Comparison of ENCODE assay signal across 30 cellular contexts in genomic region chr21:18517905-18518566, GRCh38.
"Had no signal": no experiment of that assay in that cellular context is flagged by ENCODE, and none has a peak within 500 bp of the region (broad histone marks: within the 10 kb centered on the region; RNA-seq: fewer than 3 reads in every experiment).

No MANE protein-coding gene starts in this region.

- DNase-seq: activated CD4-positive, alpha-beta T cell treated with anti-CD3 and anti-CD28 coated beads for 48 hours; activated CD4-positive, alpha-beta T cell treated with anti-CD3 and anti-CD28 coated beads, Interleukin-2, amount 50 U/mL, for 48 hours; activated CD8-positive, alpha-beta memory T cell treated with anti-CD3 and anti-CD28 coated beads for 24 hours; activated gamma-delta T cell treated with Interleukin-2 at 50 U/mL for 16 hours; activated naive CD4-positive, alpha-beta T cell treated with anti-CD3 and anti-CD28 coated beads, Interleukin-2, amount 50 U/mL, for 16 hours; activated T-cell treated with anti-CD3 and anti-CD28 coated beads, Interleukin-2, amount 50 U/mL, for 1 hour; amniotic stem cell; effector CD4-positive, alpha-beta T cell; foreskin keratinocyte; left cardiac atrium; midbrain; naive thymus-derived CD8-positive, alpha-beta T cell; occipital lobe; psoas muscle; stimulated activated CD4-positive, alpha-beta T cell treated with anti-CD3 and anti-CD28 coated beads, Interleukin-1b, Interleukin-23, amount 100 ng/mL, for 48 hours; stimulated activated CD4-positive, alpha-beta T cell treated with anti-CD3 and anti-CD28 coated beads, Interleukin-4, amount 100 ng/mL, for 4 hours; stimulated activated CD8-positive, alpha-beta memory T cell treated with anti-CD3 and anti-CD28 coated beads, Interleukin-4, amount 100 ng/mL, for 48 hours; stimulated activated naive CD8-positive, alpha-beta T cell treated with anti-CD3 and anti-CD28 coated beads, Interleukin-15, amount 100 ng/mL, for 72 hours; T-helper 9 cell; tibial artery; upper lobe of right lung; WERI-Rb-1 had no signal

- ATAC-seq: activated CD4-positive, CD25-positive, alpha-beta regulatory T cell treated with anti-CD3 and anti-CD28 coated beads, Interleukin-2, amount 50 U/mL, for 24 hours; activated T-helper 17 cell treated with anti-CD3 and anti-CD28 coated beads, Interleukin-2, amount 50 U/mL, for 72 hours; foreskin keratinocyte; left cardiac atrium; naive thymus-derived CD8-positive, alpha-beta T cell; psoas muscle; stimulated activated memory B cell treated with anti-CD40 and anti-IgM and Interleukin-4, amounts not matched to agents 10 μg/mL and 1 μg/mL and 100 μg/mL, for 72 hours; stimulated activated naive CD8-positive, alpha-beta T cell treated with anti-CD3 and anti-CD28 coated beads, Interleukin-15, amount 100 ng/mL, for 72 hours; upper lobe of right lung had no signal

- H3K4me1 Mint-ChIP-seq: activated T-helper 17 cell treated with anti-CD3 and anti-CD28 coated beads, Interleukin-2, amount 50 U/mL, for 72 hours; central memory CD8-positive, alpha-beta T cell; memory B cell; naive thymus-derived CD8-positive, alpha-beta T cell; stimulated activated memory B cell treated with anti-CD40 and anti-IgM and Interleukin-4, amounts not matched to agents 10 μg/mL and 1 μg/mL and 100 μg/mL, for 72 hours; stimulated activated naive CD8-positive, alpha-beta T cell treated with anti-CD3 and anti-CD28 coated beads, Interleukin-15, amount 100 ng/mL, for 72 hours had no signal

- H3K27me3 Mint-ChIP-seq: activated T-helper 17 cell treated with anti-CD3 and anti-CD28 coated beads, Interleukin-2, amount 50 U/mL, for 72 hours; central memory CD8-positive, alpha-beta T cell; dendritic cell treated with granulocyte-macrophage colony-stimulating factor and Interleukin-4, amounts not matched to agents 40 ng/mL and 50 ng/mL, for 4 days; memory B cell; stimulated activated memory B cell treated with anti-CD40 and anti-IgM and Interleukin-4, amounts not matched to agents 10 μg/mL and 1 μg/mL and 100 μg/mL, for 72 hours; stimulated activated naive CD8-positive, alpha-beta T cell treated with anti-CD3 and anti-CD28 coated beads, Interleukin-15, amount 100 ng/mL, for 72 hours had no signal

- H3K36me3 Mint-ChIP-seq: memory B cell; naive thymus-derived CD8-positive, alpha-beta T cell; neural progenitor cell; stimulated activated memory B cell treated with anti-CD40 and anti-IgM and Interleukin-4, amounts not matched to agents 10 μg/mL and 1 μg/mL and 100 μg/mL, for 72 hours had no signal

- H3K27ac Mint-ChIP-seq: activated T-helper 17 cell treated with anti-CD3 and anti-CD28 coated beads, Interleukin-2, amount 50 U/mL, for 72 hours; dendritic cell treated with granulocyte-macrophage colony-stimulating factor and Interleukin-4, amounts not matched to agents 40 ng/mL and 50 ng/mL, for 4 days; memory B cell; naive thymus-derived CD8-positive, alpha-beta T cell; neural progenitor cell; stimulated activated memory B cell treated with anti-CD40 and anti-IgM and Interleukin-4, amounts not matched to agents 10 μg/mL and 1 μg/mL and 100 μg/mL, for 72 hours; stimulated activated naive CD8-positive, alpha-beta T cell treated with anti-CD3 and anti-CD28 coated beads, Interleukin-15, amount 100 ng/mL, for 72 hours; T-helper 1 cell treated with Interleukin-12 subunit alpha and Interleukin-12 subunit beta and Interleukin-4 antibody, amounts not matched to agents 30 μg/mL and 1 μg/mL, for 36 hours had no signal

- H3K4me3 Mint-ChIP-seq: activated T-helper 17 cell treated with anti-CD3 and anti-CD28 coated beads, Interleukin-2, amount 50 U/mL, for 72 hours; central memory CD8-positive, alpha-beta T cell; dendritic cell treated with granulocyte-macrophage colony-stimulating factor and Interleukin-4, amounts not matched to agents 40 ng/mL and 50 ng/mL, for 4 days; memory B cell; naive thymus-derived CD8-positive, alpha-beta T cell; neural progenitor cell; stimulated activated memory B cell treated with anti-CD40 and anti-IgM and Interleukin-4, amounts not matched to agents 10 μg/mL and 1 μg/mL and 100 μg/mL, for 72 hours; stimulated activated naive CD8-positive, alpha-beta T cell treated with anti-CD3 and anti-CD28 coated beads, Interleukin-15, amount 100 ng/mL, for 72 hours; T-helper 1 cell treated with Interleukin-12 subunit alpha and Interleukin-12 subunit beta and Interleukin-4 antibody, amounts not matched to agents 30 μg/mL and 1 μg/mL, for 36 hours had no signal

- H3K9me3 Mint-ChIP-seq: activated T-helper 17 cell treated with anti-CD3 and anti-CD28 coated beads, Interleukin-2, amount 50 U/mL, for 72 hours; central memory CD8-positive, alpha-beta T cell; naive thymus-derived CD8-positive, alpha-beta T cell; neural progenitor cell; stimulated activated naive CD8-positive, alpha-beta T cell treated with anti-CD3 and anti-CD28 coated beads, Interleukin-15, amount 100 ng/mL, for 72 hours; T-helper 1 cell treated with Interleukin-12 subunit alpha and Interleukin-12 subunit beta and Interleukin-4 antibody, amounts not matched to agents 30 μg/mL and 1 μg/mL, for 36 hours had no signal
